8 cellular contexts compared by ENCODE assay signal in genomic region chr6:28589234-28589951, GRCh38.
DNase-seq lines count a peak whose midpoint lies in the region; ATAC-seq, FAIRE-seq and TF ChIP-seq lines count a peak whose summit lies in the region.

No MANE protein-coding gene starts in this region.

- no peak for TF ChIP-seq CTCF in GM10266 (IDR thresholded peaks at IDR 0.05; ENCODE audit: control insufficient read depth, insufficient read depth, low read depth, missing control alignments)

- no peak for ATAC-seq in HG02763 (IDR thresholded peaks at IDR 0.05; ENCODE audit: unreplicated experiment)

- DNase-seq in GM10266 (ENCODE audit: extremely low spot score) (peak; percentile 43), HT-29 (ENCODE audit: low spot score) (peak; percentile 96), SHP77 (lab: John Stamatoyannopoulos, UW) (peak; percentile 84 to 92), cerebellum (ENCODE audit: low spot score) (peak; percentile 50), middle frontal gyrus (ENCODE audit: extremely low spot score, low spot score) (peak; percentile 43), 8988T (no peak)

- peak; percentile 98 for FAIRE-seq in A204.1 (lab: Jason Lieb, UNC)
